17 cellular contexts compared by ENCODE assay signal in genomic region chr14:101922866-101923265, GRCh38.
"Had no signal": no experiment of that assay in that cellular context is flagged by ENCODE, and none has a peak within 500 bp of the region (broad histone marks: within the 10 kb centered on the region; RNA-seq: fewer than 3 reads in every experiment).

No MANE protein-coding gene starts in this region.

- H3K27me3 ChIP-seq: esophagus squamous epithelium, neural progenitor cell, pancreas, transverse colon, vagina had no signal

- H3K4me1 ChIP-seq: pancreas had no signal

- H3K27ac Mint-ChIP-seq: activated CD4-positive, alpha-beta T cell treated with anti-CD3 and anti-CD28 coated beads, Interleukin-2, amount 10 ng/mL, durations not matched to agents 24 days and 14 days; activated naive CD4-positive, alpha-beta T cell treated with anti-CD3 and anti-CD28 coated beads for 36 hours; neural progenitor cell had no signal

- H3K36me3 ChIP-seq: neural progenitor cell, pancreas had no signal

- H3K9me3 Mint-ChIP-seq: activated CD4-positive, alpha-beta T cell treated with anti-CD3 and anti-CD28 coated beads, Interleukin-2, amount 10 ng/mL, durations not matched to agents 24 days and 14 days; activated naive CD4-positive, alpha-beta T cell treated with anti-CD3 and anti-CD28 coated beads for 36 hours; neural progenitor cell had no signal

- ATAC-seq: left ventricle myocardium superior, pancreas had no signal

- H3K27me3 Mint-ChIP-seq: activated CD4-positive, alpha-beta T cell treated with anti-CD3 and anti-CD28 coated beads, Interleukin-2, amount 10 ng/mL, durations not matched to agents 24 days and 14 days had no signal

- H3K4me1 Mint-ChIP-seq: activated CD4-positive, alpha-beta T cell treated with anti-CD3 and anti-CD28 coated beads, Interleukin-2, amount 10 ng/mL, durations not matched to agents 24 days and 14 days had no signal

- H3K4me3 ChIP-seq: coronary artery, esophagus squamous epithelium, neural progenitor cell, pancreas, transverse colon, vagina had no signal

- DNase-seq: activated CD4-positive, alpha-beta T cell treated with anti-CD3 and anti-CD28 coated beads, Interleukin-2, amount 10 ng/mL, durations not matched to agents 24 days and 14 days; activated CD4-positive, CD25-positive, alpha-beta regulatory T cell; activated naive CD4-positive, alpha-beta T cell treated with anti-CD3 and anti-CD28 coated beads for 36 hours; amniotic stem cell; esophagus squamous epithelium; kidney glomerular epithelial cell; left ventricle myocardium superior; mesendoderm; SHP77 treated with DMSO at 0.1 percent for 48 hours; stimulated activated CD4-positive, alpha-beta T cell treated with anti-CD3 and anti-CD28 coated beads, Interleukin-15, amount 100 ng/mL, for 24 hours; stimulated activated CD4-positive, alpha-beta T cell treated with anti-CD3 and anti-CD28 coated beads, Interleukin-4, amount 100 ng/mL, for 1 hour; stimulated activated naive CD4-positive, alpha-beta T cell; transverse colon had no signal

- H3K9me3 ChIP-seq: esophagus squamous epithelium, pancreas, transverse colon, vagina had no signal

- H3K4me3 Mint-ChIP-seq: activated CD4-positive, alpha-beta T cell treated with anti-CD3 and anti-CD28 coated beads, Interleukin-2, amount 10 ng/mL, durations not matched to agents 24 days and 14 days; activated naive CD4-positive, alpha-beta T cell treated with anti-CD3 and anti-CD28 coated beads for 36 hours; neural progenitor cell had no signal

- H3K27ac ChIP-seq: coronary artery, esophagus squamous epithelium, neural progenitor cell, pancreas, transverse colon, vagina had no signal
